In the genomic region with DNA sequence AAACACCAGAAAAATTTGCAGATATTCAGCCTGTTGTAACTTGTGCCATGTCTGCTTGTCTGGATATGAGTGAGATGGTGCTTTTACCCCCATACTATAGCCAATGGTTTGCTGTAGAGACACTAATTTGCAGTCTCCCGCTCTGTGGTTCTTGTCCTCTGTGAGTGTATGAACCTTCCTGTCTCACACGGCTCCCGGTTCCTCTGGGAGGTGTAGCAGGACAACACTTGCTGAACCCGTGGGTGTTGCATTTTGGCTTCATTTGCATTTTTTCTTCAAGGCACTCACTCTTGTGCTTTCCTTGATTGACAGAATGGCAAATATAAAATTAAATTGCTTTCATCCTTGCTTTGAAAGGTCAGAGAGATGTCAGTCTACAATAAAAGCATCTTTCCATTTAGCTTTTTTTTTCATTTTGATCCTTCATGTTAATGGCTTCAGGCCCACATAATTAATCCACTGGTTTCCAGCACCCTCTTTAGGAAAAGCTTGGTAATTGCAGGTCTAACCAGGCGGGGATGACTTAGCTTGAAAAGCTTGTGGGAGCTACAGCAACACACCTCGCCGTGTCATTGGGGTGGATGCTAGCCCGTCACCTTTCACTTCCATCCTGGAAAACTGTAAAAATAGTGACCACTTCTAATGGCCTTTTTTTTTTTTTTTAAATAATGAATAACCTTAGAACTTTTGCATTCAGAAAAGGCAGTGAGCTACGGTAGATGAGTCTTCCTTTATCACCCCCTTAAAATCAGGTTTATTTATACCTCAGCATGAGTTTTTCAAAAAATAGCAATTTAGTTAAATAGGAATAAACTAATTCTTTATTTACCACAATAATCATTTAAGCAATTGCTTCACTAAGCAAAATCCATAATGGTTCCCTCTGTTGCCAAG, we compare ENCODE assay signal across 1 cellular context.
TF ChIP-seq lines count a peak whose summit lies in the region.

No MANE protein-coding gene starts in this region.

TF ChIP-seq in Ishikawa, 13 proteins besides CTCF, POLR2A, EP300 and RAD21 (continued from another document):
- TF ChIP-seq, protein P1, sequence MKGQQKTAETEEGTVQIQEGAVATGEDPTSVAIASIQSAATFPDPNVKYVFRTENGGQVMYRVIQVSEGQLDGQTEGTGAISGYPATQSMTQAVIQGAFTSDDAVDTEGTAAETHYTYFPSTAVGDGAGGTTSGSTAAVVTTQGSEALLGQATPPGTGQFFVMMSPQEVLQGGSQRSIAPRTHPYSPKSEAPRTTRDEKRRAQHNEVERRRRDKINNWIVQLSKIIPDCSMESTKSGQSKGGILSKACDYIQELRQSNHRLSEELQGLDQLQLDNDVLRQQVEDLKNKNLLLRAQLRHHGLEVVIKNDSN (IDR thresholded peaks at IDR 0.05): no peak
TF ChIP-seq in Ishikawa: peak in this region for 0.
